In genomic region chr22:31323578-31324550, GRCh38 we compare ENCODE assay signal across 27 cellular contexts. TPM values are rescaled to one million over a fixed set of nuclear protein-coding genes. Genes with fewer than 3 reads are reported as not detected.
DNase-seq lines count a peak whose midpoint lies in the region; ATAC-seq and TF ChIP-seq lines count a peak whose summit lies in the region.
"Had no signal": no experiment of that assay in that cellular context is flagged by ENCODE, and none has a peak within 500 bp of the region (broad histone marks: within the 10 kb centered on the region; RNA-seq: fewer than 3 reads in every experiment).

No MANE protein-coding gene starts in this region.

- peaks cover 2 to 7% of the 10 kb centered on the region in 2 donors for H3K36me3 Mint-ChIP-seq in activated T-cell treated with anti-CD3 and anti-CD28 coated beads, Interleukin-2, amount 50 U/mL, for 72 hours (ENCODE audit: insufficient read depth in 2 of 2)
- H3K36me3 Mint-ChIP-seq in effector memory CD8-positive, alpha-beta T cell (ENCODE audit: insufficient read depth): peaks cover 25% of the 10 kb centered on the region
- H3K36me3 Mint-ChIP-seq: natural killer cell had no signal

- H3K4me1 ChIP-seq in MM.1S (ENCODE audit: low read length) (no peaks in the 10 kb centered on the region), suprapubic skin (peaks cover 15% of the 10 kb centered on the region)
- H3K4me1 ChIP-seq: Peyer's patch, sigmoid colon had no signal

- H3K4me3 Mint-ChIP-seq in activated T-cell treated with anti-CD3 and anti-CD28 coated beads, Interleukin-2, amount 50 U/mL, for 72 hours: no peak overlapping the region
- H3K4me3 Mint-ChIP-seq in effector memory CD8-positive, alpha-beta T cell: no peak overlapping the region
- H3K4me3 Mint-ChIP-seq in stimulated activated naive CD8-positive, alpha-beta T cell treated with anti-CD3 and anti-CD28 coated beads, Interleukin-15, amount 100 ng/mL, for 72 hours: no peak overlapping the region
- H3K4me3 Mint-ChIP-seq: activated CD4-positive, alpha-beta T cell treated with anti-CD3 and anti-CD28 coated beads, Interleukin-2, amount 10 ng/mL, durations not matched to agents 7 days and 5 days; natural killer cell had no signal

- no peak for TF ChIP-seq POLR2A in suprapubic skin (IDR thresholded peaks at IDR 0.05)

- DNase-seq in activated T-cell treated with anti-CD3 and anti-CD28 coated beads, Interleukin-2, amount 50 U/mL, for 72 hours: no peak
- no peak for DNase-seq in activated T-cell treated with anti-CD3 and anti-CD28 coated beads, Interleukin-2, amount 50 U/mL, for 48 hours
- DNase-seq in MM.1S: peak; percentile 17
- no peak for DNase-seq in effector memory CD8-positive, alpha-beta T cell
- DNase-seq in stimulated activated naive CD8-positive, alpha-beta T cell treated with anti-CD3 and anti-CD28 coated beads, Interleukin-15, amount 100 ng/mL, for 72 hours: no peak
- no peak for DNase-seq in anterior cingulate cortex (lab: John Stamatoyannopoulos, UW)
- no peak for DNase-seq in suprapubic skin (ENCODE audit: low spot score in 2 of 2)
- DNase-seq: activated CD4-positive, alpha-beta T cell treated with anti-CD3 and anti-CD28 coated beads, Interleukin-2, amount 10 ng/mL, durations not matched to agents 7 days and 5 days; DMS153; kidney glomerular epithelial cell; midbrain; natural killer cell; NCI-H1092; NCI-H1694; NCI-H446 treated with DMSO at 0.1 percent for 48 hours; NCI-H82; occipital lobe; Peyer's patch; SIG-M5; sigmoid colon; stimulated activated CD4-positive, alpha-beta T cell treated with anti-CD3 and anti-CD28 coated beads, Interleukin-12 subunit alpha, Interleukin-12 subunit beta, amount 100 ng/mL, for 4 hours; stimulated activated CD4-positive, alpha-beta T cell treated with anti-CD3 and anti-CD28 coated beads, Interleukin-4, amount 100 ng/mL, for 1 hour; substantia nigra; T-helper 9 cell had no signal

- no peaks in the 10 kb centered on the region for H3K9me3 Mint-ChIP-seq in activated T-cell treated with anti-CD3 and anti-CD28 coated beads, Interleukin-2, amount 50 U/mL, for 72 hours
- no peaks in the 10 kb centered on the region for H3K9me3 Mint-ChIP-seq in effector memory CD8-positive, alpha-beta T cell
- H3K9me3 Mint-ChIP-seq in stimulated activated naive CD8-positive, alpha-beta T cell treated with anti-CD3 and anti-CD28 coated beads, Interleukin-15, amount 100 ng/mL, for 72 hours: no peaks in the 10 kb centered on the region
- H3K9me3 Mint-ChIP-seq: activated CD4-positive, alpha-beta T cell treated with anti-CD3 and anti-CD28 coated beads, Interleukin-2, amount 10 ng/mL, durations not matched to agents 7 days and 5 days; natural killer cell had no signal

- H3K9me2 ChIP-seq in MM.1S (replicated peaks; ENCODE audit: insufficient read depth, low read length): no peaks in the 10 kb centered on the region

- ATAC-seq in activated T-cell treated with anti-CD3 and anti-CD28 coated beads, Interleukin-2, amount 50 U/mL, for 72 hours (replicated peaks in 1 of 2): no peak
- no peak for ATAC-seq in effector memory CD8-positive, alpha-beta T cell (replicated peaks)
- peak; percentile 77 for ATAC-seq in stimulated activated naive CD8-positive, alpha-beta T cell treated with anti-CD3 and anti-CD28 coated beads, Interleukin-15, amount 100 ng/mL, for 72 hours
- ATAC-seq: gastroesophageal sphincter, GM12878, natural killer cell had no signal

- H3K9me3 ChIP-seq in MM.1S (replicated peaks; ENCODE audit: insufficient read depth, low read length): no peaks in the 10 kb centered on the region
- no peaks in the 10 kb centered on the region for H3K9me3 ChIP-seq in suprapubic skin
- H3K9me3 ChIP-seq: gastroesophageal sphincter, Peyer's patch, prostate gland, sigmoid colon had no signal

- no peaks in the 10 kb centered on the region for H3K79me2 ChIP-seq in MM.1S (ENCODE audit: low read length)

- no peaks in the 10 kb centered on the region for H3K27me3 Mint-ChIP-seq in activated T-cell treated with anti-CD3 and anti-CD28 coated beads, Interleukin-2, amount 50 U/mL, for 72 hours (ENCODE audit: low read depth)
- no peaks in the 10 kb centered on the region for H3K27me3 Mint-ChIP-seq in effector memory CD8-positive, alpha-beta T cell
- H3K27me3 Mint-ChIP-seq in stimulated activated naive CD8-positive, alpha-beta T cell treated with anti-CD3 and anti-CD28 coated beads, Interleukin-15, amount 100 ng/mL, for 72 hours: no peaks in the 10 kb centered on the region
- H3K27me3 Mint-ChIP-seq: activated CD4-positive, alpha-beta T cell treated with anti-CD3 and anti-CD28 coated beads, Interleukin-2, amount 10 ng/mL, durations not matched to agents 7 days and 5 days had no signal

- H3K36me3 ChIP-seq in MM.1S (replicated peaks; ENCODE audit: insufficient read depth, low read length) (no peaks in the 10 kb centered on the region), suprapubic skin (peaks cover 41% of the 10 kb centered on the region)

- 80% methylated on average over 8 of the region's 8 CpGs for WGBS in suprapubic skin

- H3K27me3 ChIP-seq in MM.1S (replicated peaks; ENCODE audit: insufficient read depth, low read length): no peaks in the 10 kb centered on the region
- H3K27me3 ChIP-seq in suprapubic skin: no peaks in the 10 kb centered on the region
- H3K27me3 ChIP-seq: gastroesophageal sphincter, Peyer's patch, sigmoid colon had no signal

- H3F3A ChIP-seq in MM.1S (ENCODE audit: insufficient read depth, low read length): no peaks in the 10 kb centered on the region

- no peak for TF ChIP-seq EP300 in suprapubic skin (IDR thresholded peaks at IDR 0.05)

- H3K4me3 ChIP-seq in MM.1S (ENCODE audit: low read length) (no peak overlapping the region), suprapubic skin (no peak overlapping the region)
- H3K4me3 ChIP-seq: gastroesophageal sphincter, GM12878, Peyer's patch, prostate gland, sigmoid colon had no signal

- H3K27ac ChIP-seq in MM.1S (ENCODE audit: low read length) (no peak overlapping the region), suprapubic skin (no peak overlapping the region)
- H3K27ac ChIP-seq: Peyer's patch, prostate gland, sigmoid colon had no signal

- TF ChIP-seq CTCF in MM.1S (IDR thresholded peaks at IDR 0.05; ENCODE audit: low read length) (no peak), suprapubic skin (IDR thresholded peaks at IDR 0.05) (no peak)

- H3K27ac Mint-ChIP-seq in activated T-cell treated with anti-CD3 and anti-CD28 coated beads, Interleukin-2, amount 50 U/mL, for 72 hours: peak overlapping the region; percentile 14
- peak overlapping the region; percentile 9 to 44 for H3K27ac Mint-ChIP-seq in effector memory CD8-positive, alpha-beta T cell
- peak overlapping the region; percentile 7 to 83 for H3K27ac Mint-ChIP-seq in stimulated activated naive CD8-positive, alpha-beta T cell treated with anti-CD3 and anti-CD28 coated beads, Interleukin-15, amount 100 ng/mL, for 72 hours

- H3K4me2 ChIP-seq in MM.1S (ENCODE audit: low read depth, low read length): no peak overlapping the region

- no peak overlapping the region for H2AFZ ChIP-seq in MM.1S (ENCODE audit: low read length)

- peaks cover 23% of the 10 kb centered on the region for H3K4me1 Mint-ChIP-seq in activated T-cell treated with anti-CD3 and anti-CD28 coated beads, Interleukin-2, amount 50 U/mL, for 72 hours (ENCODE audit: low read depth)
- no peaks in the 10 kb centered on the region for H3K4me1 Mint-ChIP-seq in effector memory CD8-positive, alpha-beta T cell (ENCODE audit: low read depth in 2 of 2)
- H3K4me1 Mint-ChIP-seq in stimulated activated naive CD8-positive, alpha-beta T cell treated with anti-CD3 and anti-CD28 coated beads, Interleukin-15, amount 100 ng/mL, for 72 hours: peaks cover 28% of the 10 kb centered on the region
- H3K4me1 Mint-ChIP-seq: activated CD4-positive, alpha-beta T cell treated with anti-CD3 and anti-CD28 coated beads, Interleukin-2, amount 10 ng/mL, durations not matched to agents 7 days and 5 days; natural killer cell had no signal

- no peaks in the 10 kb centered on the region for H4K20me1 ChIP-seq in MM.1S (ENCODE audit: insufficient read depth, low read length)

- no peak overlapping the region for H3K9ac ChIP-seq in MM.1S (ENCODE audit: low read length)

RNA-seq across cellular contexts. Expression of gene PATZ1, which starts 22.3 kb away (rescaled TPM):
- total RNA-seq in activated T-cell treated with anti-CD3 and anti-CD28 coated beads, Interleukin-2, amount 50 U/mL, for 72 hours: 10 to 100 TPM; 22.9 to 26.4 TPM
- total RNA-seq in suprapubic skin: 10 to 100 TPM; 11.8 to 23.3 (median 14.6) TPM

RNA-seq across cellular contexts. Expression of gene PIK3IP1, which starts 31.6 kb away (rescaled TPM):
- 10 to 100 TPM; 34.1 to 39.5 TPM for total RNA-seq in activated T-cell treated with anti-CD3 and anti-CD28 coated beads, Interleukin-2, amount 50 U/mL, for 72 hours
- 100 to 1,000 TPM in 1 of 4 donors, 10 to 100 TPM in 3; 40.7 to 126 (median 64.4) TPM for total RNA-seq in suprapubic skin
